ENCODE assay signal across 19 cellular contexts in genomic region chr13:18232298-18232993, GRCh38.
"Had no signal": no experiment of that assay in that cellular context is flagged by ENCODE, and none has a peak within 500 bp of the region (broad histone marks: within the 10 kb centered on the region; RNA-seq: fewer than 3 reads in every experiment).

No MANE protein-coding gene starts in this region.

- H3K9me3 ChIP-seq: colonic mucosa, gastrocnemius medialis, lower lobe of right lung had no signal

- H3K4me3 ChIP-seq: colonic mucosa, dorsolateral prefrontal cortex, esophagus muscularis mucosa, gastrocnemius medialis, heart right ventricle, left lung, lower lobe of right lung, mucosa of descending colon had no signal

- H3K27me3 ChIP-seq: colonic mucosa, esophagus muscularis mucosa, foreskin keratinocyte, gastrocnemius medialis, heart right ventricle, left lung had no signal

- DNase-seq: colonic mucosa; cortex of kidney; dermis blood vessel endothelial cell; dorsolateral prefrontal cortex; effector CD4-positive, alpha-beta T cell; effector memory CD4-positive, alpha-beta T cell; foreskin keratinocyte; gastrocnemius medialis; glutamatergic neuron; head of caudate nucleus; heart right ventricle; hippocampal formation; left cardiac atrium; left ventricle myocardium superior; lower lobe of right lung; mesenchymal stem cell; mucosa of descending colon had no signal

- H3K4me1 ChIP-seq: colonic mucosa, esophagus muscularis mucosa, foreskin keratinocyte, gastrocnemius medialis, heart right ventricle, left lung, lower lobe of right lung had no signal

- H3K36me3 ChIP-seq: colonic mucosa, esophagus muscularis mucosa, gastrocnemius medialis, heart right ventricle, left lung, lower lobe of right lung had no signal

- H3K27ac ChIP-seq: colonic mucosa, dorsolateral prefrontal cortex, esophagus muscularis mucosa, foreskin keratinocyte, gastrocnemius medialis, heart right ventricle, left lung, lower lobe of right lung had no signal

- ATAC-seq: foreskin keratinocyte, gastrocnemius medialis, heart right ventricle, left cardiac atrium, left lung, left ventricle myocardium superior, mucosa of descending colon had no signal
